In the genomic region with DNA sequence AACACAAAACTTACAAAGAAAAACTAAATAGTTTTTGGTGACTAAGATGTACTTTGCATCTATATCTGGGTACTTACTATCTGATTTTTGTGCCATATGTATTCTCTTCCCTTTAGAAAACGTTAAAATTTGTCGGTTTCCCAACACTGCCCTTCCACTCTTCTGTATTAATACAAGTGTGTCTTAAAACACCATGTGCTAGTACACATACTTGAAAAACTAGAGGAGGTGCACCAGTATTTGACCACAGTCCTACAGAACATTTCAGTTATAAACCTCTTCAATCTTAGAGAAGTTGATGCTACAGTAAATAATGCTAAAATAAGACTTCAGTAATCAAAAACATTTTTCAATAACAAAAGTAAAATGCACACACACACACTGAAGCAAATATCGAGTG, we compare ENCODE assay signal across 23 cellular contexts.
"Had no signal": no experiment of that assay in that cellular context is flagged by ENCODE, and none has a peak within 500 bp of the region (broad histone marks: within the 10 kb centered on the region; RNA-seq: fewer than 3 reads in every experiment).

No MANE protein-coding gene starts in this region.

- H3K27me3 ChIP-seq: Peyer's patch, SJCRH30 had no signal

- H3K4me1 ChIP-seq: Peyer's patch had no signal

- H3K36me3 ChIP-seq: Peyer's patch had no signal

- H3K27ac ChIP-seq: HL-60, KMS-11, PC-9, Peyer's patch, SJCRH30 had no signal

- H3K4me2 ChIP-seq: KMS-11, PC-9 had no signal

- H3K36me3 Mint-ChIP-seq: IgD-negative memory B cell had no signal

- H3K4me3 Mint-ChIP-seq: IgD-negative memory B cell had no signal

- ATAC-seq: K562, Right ventricle myocardium inferior, SK-N-SH treated with all-trans-retinoic acid at 6 μM for 48 hours had no signal

- H3K9me3 ChIP-seq: Peyer's patch, SJCRH30 had no signal

- H3K27ac Mint-ChIP-seq: IgD-negative memory B cell had no signal

- H3K4me1 Mint-ChIP-seq: IgD-negative memory B cell had no signal

- DNase-seq: Kasumi-1, MM.1S, MV-4-11, NCI-H1048, NCI-H1694, NCI-H187 treated with DMSO at 0.1 percent for 48 hours, NCI-H2029 treated with DMSO at 0.1 percent for 48 hours, NCI-H2171, NCI-H226, NCI-H446, NCI-H510A, NCI-H524 treated with DMSO at 0.1 percent for 48 hours, OCI-M1, PC-9, Peyer's patch, SHP77 treated with DMSO at 0.1 percent for 48 hours, SJCRH30 had no signal

- H2AFZ ChIP-seq: PC-9 had no signal

- H3K4me3 ChIP-seq: K562, PC-9, Peyer's patch, SJCRH30 had no signal

- H3K9me3 Mint-ChIP-seq: IgD-negative memory B cell had no signal
